In the genomic region with DNA sequence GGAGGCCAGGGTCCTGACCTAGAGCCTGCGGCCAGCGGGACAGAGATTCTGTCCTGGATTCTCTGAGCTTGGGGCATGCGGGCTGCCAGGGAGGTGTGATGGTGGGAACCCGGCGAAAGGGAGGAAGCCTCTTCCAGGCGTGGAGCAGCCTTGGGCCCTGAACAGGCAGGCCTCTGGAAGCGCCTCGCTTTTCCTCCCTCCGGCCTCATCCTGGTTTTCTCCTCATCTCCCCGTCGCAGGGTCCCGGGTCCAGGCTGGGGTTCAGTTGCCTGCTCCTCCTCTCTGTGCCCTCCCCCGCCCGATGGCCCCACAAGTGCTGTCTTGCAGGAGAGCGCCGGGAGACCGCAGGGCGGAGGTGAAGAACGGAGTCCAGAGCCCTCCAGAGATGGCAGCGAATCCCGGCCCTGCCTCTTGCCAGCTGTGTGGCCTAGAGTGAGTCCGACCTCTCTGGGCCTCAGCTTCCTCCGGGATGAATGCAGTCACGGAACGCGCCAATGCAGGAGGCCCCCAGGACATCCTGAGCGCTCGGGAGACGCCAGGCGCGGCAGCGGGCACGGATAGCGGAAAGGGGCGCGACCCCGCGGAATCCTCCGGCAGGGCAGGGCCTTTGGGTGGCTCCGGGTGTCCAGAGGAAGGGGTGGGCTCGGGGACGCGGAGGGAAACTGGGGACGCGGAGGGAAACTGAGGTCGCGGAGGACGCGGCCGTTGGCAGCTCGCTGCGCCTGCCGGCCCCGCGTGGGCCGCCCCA, we compare ENCODE assay signal across 8 cellular contexts. TPM values are rescaled to one million over a fixed set of nuclear protein-coding genes. Genes with fewer than 3 reads are reported as not detected.
A peak's percentile ranks its signal among the peaks of the same experiment; 100 is the strongest.
DNase-seq lines count a peak whose midpoint lies in the region; ATAC-seq lines count a peak whose summit lies in the region.

No MANE protein-coding gene starts in this region.

- peaks cover 35% of the 10 kb centered on the region for H3K27me3 Mint-ChIP-seq in activated naive CD4-positive, alpha-beta T cell treated with anti-CD3 and anti-CD28 coated beads, Interleukin-2, amount 50 U/mL, for 24 hours
- H3K27me3 Mint-ChIP-seq in central memory CD8-positive, alpha-beta T cell: peaks cover 60% of the 10 kb centered on the region

- no peak for DNase-seq in activated naive CD4-positive, alpha-beta T cell (lab: John Stamatoyannopoulos, UW)
- no peak for DNase-seq in central memory CD8-positive, alpha-beta T cell (ENCODE audit: low spot score in 2 of 2)
- peak; percentile 9 for DNase-seq in mesenchymal stem cell
- DNase-seq in SHP77 treated with DMSO at 0.1 percent for 48 hours (lab: John Stamatoyannopoulos, UW): no peak
- DNase-seq in NCI-H2196 (lab: John Stamatoyannopoulos, UW; ENCODE audit: unreplicated experiment): no peak

- peaks cover 12% of the 10 kb centered on the region for H3K4me1 Mint-ChIP-seq in activated naive CD4-positive, alpha-beta T cell treated with anti-CD3 and anti-CD28 coated beads, Interleukin-2, amount 50 U/mL, for 24 hours
- H3K4me1 Mint-ChIP-seq in central memory CD8-positive, alpha-beta T cell: peaks cover 7% of the 10 kb centered on the region

- no peaks in the 10 kb centered on the region for H3K9me3 ChIP-seq in mesenchymal stem cell (ENCODE audit: control insufficient read depth, low read length)

- H3K23ac ChIP-seq in mesenchymal stem cell (ENCODE audit: low read length in 2 of 2): no peak overlapping the region

- H3K4me2 ChIP-seq in mesenchymal stem cell (ENCODE audit: low read length, poor library complexity, severe bottlenecking): peak overlapping the region; percentile 67

- H2BK15ac ChIP-seq in mesenchymal stem cell (ENCODE audit: low read depth, poor library complexity, severe bottlenecking): no peak overlapping the region

- no peak overlapping the region for H3K4ac ChIP-seq in mesenchymal stem cell (ENCODE audit: low read depth in 1 of 2, low read length in 2 of 2)

- peaks cover 50 to 60% of the 10 kb centered on the region in 2 experiments for H3K27me3 ChIP-seq in mesenchymal stem cell (ENCODE audit: control insufficient read depth in 1 of 2, insufficient read depth in 1 of 2, low read length in 2 of 2)

- no peak overlapping the region for H3K27ac Mint-ChIP-seq in activated naive CD4-positive, alpha-beta T cell treated with anti-CD3 and anti-CD28 coated beads, Interleukin-2, amount 50 U/mL, for 24 hours
- no peak overlapping the region for H3K27ac Mint-ChIP-seq in central memory CD8-positive, alpha-beta T cell (ENCODE audit: low read depth)

- no peaks in the 10 kb centered on the region for H3K36me3 Mint-ChIP-seq in activated naive CD4-positive, alpha-beta T cell treated with anti-CD3 and anti-CD28 coated beads, Interleukin-2, amount 50 U/mL, for 24 hours
- H3K36me3 Mint-ChIP-seq in central memory CD8-positive, alpha-beta T cell (ENCODE audit: insufficient read depth): peaks cover 1% of the 10 kb centered on the region

- H4K91ac ChIP-seq in mesenchymal stem cell (ENCODE audit: low read length): no peak overlapping the region

- H2BK120ac ChIP-seq in mesenchymal stem cell (ENCODE audit: low read depth, low read length): no peak overlapping the region

- H3K27ac ChIP-seq in mesenchymal stem cell (ENCODE audit: low read length, poor library complexity, severe bottlenecking) (no peak overlapping the region), urinary bladder (ENCODE audit: low read depth) (no peak overlapping the region)

- H3K9me3 Mint-ChIP-seq in activated naive CD4-positive, alpha-beta T cell treated with anti-CD3 and anti-CD28 coated beads, Interleukin-2, amount 50 U/mL, for 24 hours: no peaks in the 10 kb centered on the region
- H3K9me3 Mint-ChIP-seq in central memory CD8-positive, alpha-beta T cell: no peaks in the 10 kb centered on the region

- H2AFZ ChIP-seq in mesenchymal stem cell (ENCODE audit: low read depth, low read length): no peak overlapping the region

- H3K4me3 ChIP-seq in mesenchymal stem cell (ENCODE audit: insufficient read depth in 1 of 2, low read depth in 1 of 2, low read length in 2 of 2) (peak overlapping the region in 1 of 2 experiments; percentile 33), urinary bladder (ENCODE audit: low read depth, low read length) (peak overlapping the region; percentile 52)

- WGBS in mesenchymal stem cell: 20% methylated on average over 36 of the region's 56 CpGs
- WGBS in urinary bladder: 10% methylated on average over 56 of the region's 56 CpGs

- H3K36me3 ChIP-seq in mesenchymal stem cell (ENCODE audit: control insufficient read depth in 1 of 2, insufficient read depth in 2 of 2, low read depth in 1 of 2, low read length in 2 of 2) (no peaks in the 10 kb centered on the region), urinary bladder (ENCODE audit: insufficient read depth) (no peaks in the 10 kb centered on the region)

- H2BK5ac ChIP-seq in mesenchymal stem cell (ENCODE audit: low read depth, low read length, poor library complexity, severe bottlenecking): no peak overlapping the region

- no peak overlapping the region for H3K14ac ChIP-seq in mesenchymal stem cell (ENCODE audit: low read length in 2 of 2)

- H3K18ac ChIP-seq in mesenchymal stem cell (ENCODE audit: low read depth in 1 of 2, low read length in 2 of 2): no peak overlapping the region

- peak overlapping the region; percentile 82 for H3K4me3 Mint-ChIP-seq in activated naive CD4-positive, alpha-beta T cell treated with anti-CD3 and anti-CD28 coated beads, Interleukin-2, amount 50 U/mL, for 24 hours
- H3K4me3 Mint-ChIP-seq in central memory CD8-positive, alpha-beta T cell: peak overlapping the region; percentile 80

- H3K9ac ChIP-seq in mesenchymal stem cell (ENCODE audit: low read length): no peak overlapping the region

- no peak for ATAC-seq in central memory CD8-positive, alpha-beta T cell (replicated peaks; ENCODE audit: extremely low read depth, poor library complexity, severe bottlenecking)
- ATAC-seq in HG03521 (IDR thresholded peaks at IDR 0.05; ENCODE audit: unreplicated experiment): no peak

- H3K79me1 ChIP-seq in mesenchymal stem cell (replicated peaks; ENCODE audit: low read length, poor library complexity, severe bottlenecking): no peaks in the 10 kb centered on the region

- H2AK5ac ChIP-seq in mesenchymal stem cell (ENCODE audit: low read length, severe bottlenecking): no peak overlapping the region

- peak overlapping the region in 1 of 2 experiments; percentile 32 for H2BK12ac ChIP-seq in mesenchymal stem cell (ENCODE audit: low read length in 2 of 2)

- H3K4me1 ChIP-seq in mesenchymal stem cell (ENCODE audit: control insufficient read depth, insufficient read depth, low read depth, low read length): peaks cover 14% of the 10 kb centered on the region
- no peaks in the 10 kb centered on the region for H3K4me1 ChIP-seq in urinary bladder (ENCODE audit: insufficient read depth)

- no peak overlapping the region for H4K8ac ChIP-seq in mesenchymal stem cell (ENCODE audit: low read length)

RNA-seq across cellular contexts. Expression of gene RAB11FIP4, which starts 0.6 kb away (rescaled TPM):
- polyA plus RNA-seq in mesenchymal stem cell (2013, experiment 1 of 2): 0.21 TPM
- polyA plus RNA-seq in mesenchymal stem cell (2013, experiment 2 of 2): 0.25 TPM
- 4.2 TPM for total RNA-seq in urinary bladder
- 1.5 TPM for polyA plus RNA-seq in urinary bladder
